Comparison of ENCODE assay signal across 8 cellular contexts in the genomic region with DNA sequence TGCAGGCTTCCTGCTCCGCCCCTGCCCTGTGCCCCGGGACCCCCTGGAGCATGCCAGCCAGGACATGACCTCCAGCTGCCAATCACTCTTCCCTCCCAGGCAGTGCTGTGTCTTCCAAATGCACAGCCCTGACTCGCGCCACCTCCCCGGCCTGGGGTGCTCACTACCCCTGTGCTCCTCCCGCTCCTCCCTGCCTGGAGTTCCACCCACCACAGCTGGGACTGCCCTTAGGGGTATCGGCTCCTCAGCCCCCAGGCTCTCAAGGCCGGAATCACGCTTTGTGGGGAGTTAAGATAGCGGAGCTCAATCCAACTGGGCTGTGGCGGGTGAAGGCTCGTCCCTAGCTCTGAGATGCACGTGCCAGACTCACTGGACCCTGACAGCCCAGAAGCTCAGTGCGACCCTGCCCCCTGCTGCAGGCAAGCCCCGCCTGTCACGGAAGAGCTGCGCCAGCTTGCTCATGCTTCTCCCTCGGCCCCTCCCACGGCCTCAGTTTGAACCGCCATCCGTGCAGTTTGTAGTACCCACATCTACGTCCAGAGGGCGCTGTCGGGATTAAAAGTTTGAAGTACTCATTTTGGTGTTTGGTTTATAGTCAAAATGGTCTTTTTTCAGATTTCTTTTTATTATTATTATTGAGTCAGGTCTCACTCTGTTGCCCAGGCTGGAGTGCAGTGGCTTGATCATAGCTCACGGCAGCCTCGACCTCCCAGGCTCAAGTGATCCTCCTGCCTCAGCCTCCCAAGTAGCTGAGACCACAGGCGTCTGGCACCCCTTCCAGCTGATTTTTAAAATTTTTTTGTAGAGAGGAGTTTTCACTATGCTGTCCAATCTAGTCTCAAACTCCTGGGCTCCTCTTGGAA.
A peak's percentile ranks its signal among the peaks of the same experiment; 100 is the strongest.
DNase-seq lines count a peak whose midpoint lies in the region; ATAC-seq and TF ChIP-seq lines count a peak whose summit lies in the region.

No MANE protein-coding gene starts in this region.

- intact Hi-C loops in body of pancreas (cut with DNase I): loop anchor here (10.0 kb wide), 1 partner anchor 331 kb away; no protein-coding TSS in a partner anchor

- H3K36me3 Mint-ChIP-seq in T-helper 17 cell (ENCODE audit: low read depth): no peaks in the 10 kb centered on the region

- H3K4me1 Mint-ChIP-seq in T-helper 17 cell: peaks cover 3% of the 10 kb centered on the region

- no peak overlapping the region for H3K27ac ChIP-seq in body of pancreas

- peaks cover 6% of the 10 kb centered on the region for H3K4me1 ChIP-seq in body of pancreas

- WGBS in body of pancreas, 2 donors: 14 to 21% methylated on average over 21 to 27 of the region's 27 CpGs

- POLR2A ChIA-PET in HEK293T (lab: Yijun Ruan, JAX): no interaction called here

- no peaks in the 10 kb centered on the region for H3K9me3 ChIP-seq in T-helper 17 cell (ENCODE audit: control insufficient read depth, low read length, poor library complexity, severe bottlenecking)
- no peaks in the 10 kb centered on the region for H3K9me3 ChIP-seq in body of pancreas

- TF ChIP-seq POLR2A in body of pancreas (IDR thresholded peaks at IDR 0.05): no peak

- no peak for ATAC-seq in T-helper 17 cell
- no peak for ATAC-seq in body of pancreas
- ATAC-seq in HG03175 (IDR thresholded peaks at IDR 0.05; ENCODE audit: unreplicated experiment): no peak

- H3K4me3 Mint-ChIP-seq in T-helper 17 cell: peak overlapping the region; percentile 39

- peaks cover 24% of the 10 kb centered on the region for H3K27me3 Mint-ChIP-seq in T-helper 17 cell

- H3K27ac Mint-ChIP-seq in T-helper 17 cell: no peak overlapping the region

- peaks cover 0 to 10% of the 10 kb centered on the region in 2 donors for H3K27me3 ChIP-seq in body of pancreas

- TF ChIP-seq CTCF in AG10803 (conservative IDR thresholded peaks at IDR 0.05; ENCODE audit: low read length): peak; percentile 19; the same call in 1 of the 2 replicates
- peak; percentile 66 to 96 (median 73) for TF ChIP-seq CTCF in body of pancreas (IDR thresholded peaks at IDR 0.05)

- CTCF ChIA-PET in HEK293T (lab: Yijun Ruan, JAX): interaction anchor here (0.6 to 1.0 kb wide), 4 partner anchors 10 to 419 kb away, joined by 3 to 6 read pairs (median 4); no protein-coding TSS in a partner anchor

- no peak overlapping the region for H3K4me3 ChIP-seq in AG10803 (ENCODE audit: low read length)
- no peak overlapping the region for H3K4me3 ChIP-seq in body of pancreas

- no peaks in the 10 kb centered on the region for H3K36me3 ChIP-seq in body of pancreas (replicated peaks in 1 of 2; ENCODE audit: insufficient read depth in 1 of 2, low read depth in 2 of 2)

- DNase-seq in AG10803 (ENCODE audit: low read depth) (no peak), HEK293T (ENCODE audit: extremely low spot score) (peak; percentile 61), T-helper 17 cell (peak in 1 of 3 donors; percentile 36), body of pancreas (peak; percentile 62 to 76 (median 72)), islet precursor cell (peak; percentile 94), NCI-H2029 (lab: John Stamatoyannopoulos, UW) (no peak)
- DNase-seq in stimulated activated CD4-positive, alpha-beta T cell treated with anti-CD3 and anti-CD28 coated beads, Interleukin-1b, Interleukin-23, amount 100 ng/mL, for 24 hours (ENCODE audit: low read depth in 4 of 4, low spot score in 1 of 4): peak; percentile 11 to 60 (median 48)

TF ChIP-seq in HEK293T, 16 proteins besides CTCF, POLR2A, EP300 and RAD21:
- TF ChIP-seq, protein P1, sequence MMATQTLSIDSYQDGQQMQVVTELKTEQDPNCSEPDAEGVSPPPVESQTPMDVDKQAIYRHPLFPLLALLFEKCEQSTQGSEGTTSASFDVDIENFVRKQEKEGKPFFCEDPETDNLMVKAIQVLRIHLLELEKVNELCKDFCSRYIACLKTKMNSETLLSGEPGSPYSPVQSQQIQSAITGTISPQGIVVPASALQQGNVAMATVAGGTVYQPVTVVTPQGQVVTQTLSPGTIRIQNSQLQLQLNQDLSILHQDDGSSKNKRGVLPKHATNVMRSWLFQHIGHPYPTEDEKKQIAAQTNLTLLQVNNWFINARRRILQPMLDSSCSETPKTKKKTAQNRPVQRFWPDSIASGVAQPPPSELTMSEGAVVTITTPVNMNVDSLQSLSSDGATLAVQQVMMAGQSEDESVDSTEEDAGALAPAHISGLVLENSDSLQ (IDR thresholded peaks at IDR 0.05): 0 out of 2 replicates have a peak, but pooled peaks have one; percentile 11
- TF ChIP-seq FOXM1 (IDR thresholded peaks at IDR 0.05; ENCODE audit: borderline replicate concordance) (no peak), ELF4 (IDR thresholded peaks at IDR 0.05) (no peak)

Comparison
In these comparisons a context has a peak if more than half of its experiments do, and no peak if none do; other contexts are left out.
1. DNase-seq: peak in HEK293T (single experiment), body of pancreas (4 of 4), islet precursor cell (single experiment) and stimulated activated CD4-positive, alpha-beta T cell treated with anti-CD3 and anti-CD28 coated beads, Interleukin-1b, Interleukin-23, amount 100 ng/mL, for 24 hours (4 of 4); none in AG10803 (single experiment) and NCI-H2029 (single experiment).